18 cellular contexts compared by ENCODE assay signal in the genomic region with DNA sequence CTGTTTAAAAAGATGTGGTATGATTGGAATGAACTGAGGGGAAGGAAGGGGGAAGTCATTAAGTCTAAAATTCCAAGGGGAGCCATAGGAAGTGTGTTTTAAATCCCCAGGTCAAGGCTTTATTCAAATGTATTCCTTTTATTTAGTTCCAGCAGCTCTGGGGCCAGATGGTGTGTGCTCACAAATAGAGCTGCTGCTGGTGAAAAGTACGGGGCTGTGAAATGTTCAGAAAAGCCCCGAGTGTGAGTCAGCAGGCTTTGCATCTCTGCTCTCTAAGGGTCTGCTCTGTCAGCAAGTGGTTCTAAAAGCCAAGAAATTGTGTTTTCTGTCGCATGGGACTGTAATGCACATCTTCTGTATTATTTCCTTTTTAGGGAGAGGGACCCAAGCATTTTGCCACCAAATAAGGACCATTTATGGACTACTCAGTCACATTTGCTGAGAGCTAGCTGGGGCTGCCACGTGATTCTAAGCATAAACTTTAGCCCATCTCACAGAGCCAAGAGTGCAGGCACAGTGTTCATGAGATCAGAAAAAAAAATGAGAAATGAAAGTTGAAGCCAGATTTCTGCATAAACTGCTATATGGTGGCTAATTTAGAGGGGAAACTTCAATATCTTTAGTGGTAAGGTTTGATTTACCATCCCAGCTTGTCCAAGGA.
A peak's percentile ranks its signal among the peaks of the same experiment; 100 is the strongest.
DNase-seq lines count a peak whose midpoint lies in the region; ATAC-seq and TF ChIP-seq lines count a peak whose summit lies in the region.
"Had no signal": no experiment of that assay in that cellular context is flagged by ENCODE, and none has a peak within 500 bp of the region (broad histone marks: within the 10 kb centered on the region; RNA-seq: fewer than 3 reads in every experiment).

No MANE protein-coding gene starts in this region.

- TF ChIP-seq CTCF in WTC11 (IDR thresholded peaks at IDR 0.05) (no peak), retinal pigment epithelial cell (conservative IDR thresholded peaks at IDR 0.05; ENCODE audit: low read depth, low read length) (no peak), Calu3 (IDR thresholded peaks at IDR 0.05; ENCODE audit: unreplicated experiment) (no peak)

- H3K36me3 Mint-ChIP-seq in WTC11 (peaks cover 3% of the 10 kb centered on the region; the same call in 1 of the 2 replicates), Calu3 (ENCODE audit: insufficient read depth, unreplicated experiment) (no peaks in the 10 kb centered on the region)
- no peaks in the 10 kb centered on the region for H3K36me3 Mint-ChIP-seq in effector memory CD8-positive, alpha-beta T cell (ENCODE audit: insufficient read depth)
- H3K36me3 Mint-ChIP-seq: immature natural killer cell had no signal

- CTCF ChIA-PET in WTC11 (lab: Charles Lee) (interaction anchor here (1.4 kb wide), 1 partner anchor 50 kb away, joined by 4 read pairs; no protein-coding TSS in a partner anchor), Calu3 (lab: Charles Lee) (no interaction called here)

- peaks cover 17% of the 10 kb centered on the region for H3K4me1 Mint-ChIP-seq in WTC11
- peaks cover 14% of the 10 kb centered on the region for H3K4me1 Mint-ChIP-seq in Calu3 (ENCODE audit: low read depth, unreplicated experiment)
- H3K4me1 Mint-ChIP-seq in effector memory CD8-positive, alpha-beta T cell (ENCODE audit: low read depth in 2 of 2) = no peaks in the 10 kb centered on the region
- H3K4me1 Mint-ChIP-seq: immature natural killer cell had no signal

- POLR2A ChIA-PET in WTC11 (lab: Charles Lee) = no interaction called here

- H3K27ac Mint-ChIP-seq in WTC11 (peak overlapping the region; percentile 87), Calu3 (ENCODE audit: unreplicated experiment) (no peak overlapping the region)
- no peak overlapping the region for H3K27ac Mint-ChIP-seq in effector memory CD8-positive, alpha-beta T cell
- H3K27ac Mint-ChIP-seq: immature natural killer cell had no signal

- H3K4me3 Mint-ChIP-seq in WTC11 (no peak overlapping the region), Calu3 (ENCODE audit: low read depth, unreplicated experiment) (no peak overlapping the region)
- no peak overlapping the region for H3K4me3 Mint-ChIP-seq in effector memory CD8-positive, alpha-beta T cell
- H3K4me3 Mint-ChIP-seq: immature natural killer cell had no signal

- intact Hi-C loops in Calu3 (cut with micrococcal nuclease; ENCODE audit: unreplicated experiment) = no loop called here

- DNase-seq in DMS 273 treated with DMSO at 0.1 percent for 48 hours (lab: John Stamatoyannopoulos, UW) = peak; percentile 42
- DNase-seq in WTC11 (ENCODE audit: low spot score) = no peak
- peak; percentile 1 for DNase-seq in iPS DF 19.7 (ENCODE audit: low read depth, low spot score)
- peak; percentile 6 for DNase-seq in retinal pigment epithelial cell (ENCODE audit: low read depth)
- no peak for DNase-seq in Calu3
- DNase-seq in effector memory CD8-positive, alpha-beta T cell = no peak
- no peak for DNase-seq in CD1c-positive myeloid dendritic cell (ENCODE audit: extremely low spot score)
- DNase-seq: activated naive CD4-positive, alpha-beta T cell; effector memory CD4-positive, alpha-beta T cell; foreskin keratinocyte; GDM1; immature natural killer cell; Karpas-422; mesendoderm; NCI-H187; NCI-H510A; stimulated activated CD4-positive, alpha-beta T cell treated with anti-CD3 and anti-CD28 coated beads, Interleukin-12 subunit alpha, Interleukin-12 subunit beta, amount 100 ng/mL, for 4 hours had no signal

- BruUV-seq in Calu3 (replicated peaks; lab: Mats Ljungman, UMichigan) = no TSS peak

- ATAC-seq in WTC11 = peak; percentile 67
- no peak for ATAC-seq in effector memory CD8-positive, alpha-beta T cell (replicated peaks)
- ATAC-seq in HG03439 (IDR thresholded peaks at IDR 0.05; ENCODE audit: unreplicated experiment) = no peak
- ATAC-seq: foreskin keratinocyte had no signal

- H3K9me3 Mint-ChIP-seq in WTC11 = peaks cover 13% of the 10 kb centered on the region
- peaks cover 2% of the 10 kb centered on the region for H3K9me3 Mint-ChIP-seq in Calu3 (ENCODE audit: low read depth, unreplicated experiment)
- no peaks in the 10 kb centered on the region for H3K9me3 Mint-ChIP-seq in effector memory CD8-positive, alpha-beta T cell

- H3K27me3 Mint-ChIP-seq in WTC11 (ENCODE audit: low read depth) (no peaks in the 10 kb centered on the region), Calu3 (ENCODE audit: unreplicated experiment) (no peaks in the 10 kb centered on the region)
- peaks cover 6 to 8% of the 10 kb centered on the region in 2 donors for H3K27me3 Mint-ChIP-seq in effector memory CD8-positive, alpha-beta T cell

- no peak overlapping the region for H3K4me3 ChIP-seq in retinal pigment epithelial cell (ENCODE audit: low read length)

TF ChIP-seq in WTC11, 78 proteins besides CTCF, POLR2A, EP300 and RAD21 (continues in another document):
- no peak for TF ChIP-seq FOXP1 (CRISPR knock-in tag; IDR thresholded peaks at IDR 0.05; ENCODE audit: borderline replicate concordance)
- TF ChIP-seq, protein P1, sequence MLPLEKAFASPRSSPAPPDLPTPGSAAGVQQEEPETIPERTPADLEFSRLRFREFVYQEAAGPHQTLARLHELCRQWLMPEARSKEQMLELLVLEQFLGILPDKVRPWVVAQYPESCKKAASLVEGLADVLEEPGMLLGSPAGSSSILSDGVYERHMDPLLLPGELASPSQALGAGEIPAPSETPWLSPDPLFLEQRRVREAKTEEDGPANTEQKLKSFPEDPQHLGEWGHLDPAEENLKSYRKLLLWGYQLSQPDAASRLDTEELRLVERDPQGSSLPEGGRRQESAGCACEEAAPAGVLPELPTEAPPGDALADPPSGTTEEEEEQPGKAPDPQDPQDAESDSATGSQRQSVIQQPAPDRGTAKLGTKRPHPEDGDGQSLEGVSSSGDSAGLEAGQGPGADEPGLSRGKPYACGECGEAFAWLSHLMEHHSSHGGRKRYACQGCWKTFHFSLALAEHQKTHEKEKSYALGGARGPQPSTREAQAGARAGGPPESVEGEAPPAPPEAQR (CRISPR knock-in tag; IDR thresholded peaks at IDR 0.05) = no peak
- no peak for TF ChIP-seq ELF4 (CRISPR knock-in tag; IDR thresholded peaks at IDR 0.05; ENCODE audit: low read depth)
- no peak for TF ChIP-seq ATF6 (CRISPR knock-in tag; IDR thresholded peaks at IDR 0.05)
- no peak for TF ChIP-seq PRRX2 (CRISPR knock-in tag; IDR thresholded peaks at IDR 0.05)
- no peak for TF ChIP-seq NR1H2 (CRISPR knock-in tag; IDR thresholded peaks at IDR 0.05)
- TF ChIP-seq, protein P2, sequence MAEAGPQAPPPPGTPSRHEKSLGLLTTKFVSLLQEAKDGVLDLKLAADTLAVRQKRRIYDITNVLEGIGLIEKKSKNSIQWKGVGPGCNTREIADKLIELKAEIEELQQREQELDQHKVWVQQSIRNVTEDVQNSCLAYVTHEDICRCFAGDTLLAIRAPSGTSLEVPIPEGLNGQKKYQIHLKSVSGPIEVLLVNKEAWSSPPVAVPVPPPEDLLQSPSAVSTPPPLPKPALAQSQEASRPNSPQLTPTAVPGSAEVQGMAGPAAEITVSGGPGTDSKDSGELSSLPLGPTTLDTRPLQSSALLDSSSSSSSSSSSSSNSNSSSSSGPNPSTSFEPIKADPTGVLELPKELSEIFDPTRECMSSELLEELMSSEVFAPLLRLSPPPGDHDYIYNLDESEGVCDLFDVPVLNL (CRISPR knock-in tag; IDR thresholded peaks at IDR 0.05; ENCODE audit: borderline replicate concordance, low read depth) = no peak
- TF ChIP-seq ZNF512 (CRISPR knock-in tag; IDR thresholded peaks at IDR 0.05; ENCODE audit: borderline replicate concordance) = no peak
- TF ChIP-seq ZNF671 (CRISPR knock-in tag; IDR thresholded peaks at IDR 0.05) = no peak
- TF ChIP-seq, protein P3, sequence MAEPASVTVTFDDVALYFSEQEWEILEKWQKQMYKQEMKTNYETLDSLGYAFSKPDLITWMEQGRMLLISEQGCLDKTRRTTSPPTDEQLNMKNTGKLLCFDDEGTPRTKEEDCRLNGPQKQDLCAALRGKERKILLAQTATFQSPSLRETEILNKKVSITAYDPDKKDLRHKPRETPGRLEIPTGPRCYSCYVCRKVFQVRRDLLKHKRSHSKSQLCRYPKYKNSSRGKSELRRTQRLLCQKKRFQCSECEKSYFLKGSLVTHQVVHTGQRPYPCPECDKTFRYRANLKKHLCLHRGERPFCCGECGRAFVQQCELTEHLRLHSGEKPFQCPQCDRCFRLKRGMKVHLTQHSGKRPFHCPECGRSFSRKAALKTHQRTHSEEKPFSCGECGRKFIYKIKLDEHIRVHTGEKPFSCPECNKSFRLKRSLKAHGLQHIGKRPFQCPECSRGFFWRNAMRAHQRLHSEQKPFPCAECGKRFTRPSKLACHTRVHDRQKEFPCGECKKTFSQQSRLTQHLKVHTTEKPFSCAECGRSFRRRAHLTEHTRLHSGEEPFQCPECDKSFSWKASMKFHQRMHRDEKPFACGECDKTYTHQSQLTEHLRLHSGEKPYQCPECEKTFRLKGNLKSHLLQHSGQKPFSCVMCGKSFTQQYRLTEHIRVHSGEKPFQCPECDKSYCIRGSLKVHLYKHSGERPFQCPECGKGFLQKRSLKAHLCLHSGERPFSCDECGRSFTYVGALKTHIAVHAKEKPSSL (CRISPR knock-in tag; conservative IDR thresholded peaks at IDR 0.05) = no peak

Comparison
In these comparisons a context has a peak if more than half of its experiments do, and no peak if none do; other contexts are left out.
1. DNase-seq: peak in DMS 273 treated with DMSO at 0.1 percent for 48 hours (single experiment), iPS DF 19.7 (single experiment) and retinal pigment epithelial cell (single experiment); none in WTC11 (single experiment), Calu3 (single experiment), effector memory CD8-positive, alpha-beta T cell (0 of 3) and CD1c-positive myeloid dendritic cell (single experiment).